In genomic region chr2:70115646-70116442, GRCh38 we compare ENCODE assay signal across 9 cellular contexts. TPM values are rescaled to one million over a fixed set of nuclear protein-coding genes. Genes with fewer than 3 reads are reported as not detected.
DNase-seq lines count a peak whose midpoint lies in the region; ATAC-seq and TF ChIP-seq lines count a peak whose summit lies in the region.
"Had no signal": no experiment of that assay in that cellular context is flagged by ENCODE, and none has a peak within 500 bp of the region (broad histone marks: within the 10 kb centered on the region; RNA-seq: fewer than 3 reads in every experiment).

No MANE protein-coding gene starts in this region.

- H3K4me3 ChIP-seq in CD8-positive, alpha-beta memory T cell (ENCODE audit: low read length), result no peak overlapping the region
- H3K4me3 ChIP-seq: thoracic aorta had no signal

- peak overlapping the region in 1 of 7 donors; percentile 60 for H3K4me3 Mint-ChIP-seq in CD8-positive, alpha-beta memory T cell
- H3K4me3 Mint-ChIP-seq in memory B cell, result no peak overlapping the region

- H3K27me3 Mint-ChIP-seq in CD8-positive, alpha-beta memory T cell, result no peaks in the 10 kb centered on the region
- H3K27me3 Mint-ChIP-seq in memory B cell, result no peaks in the 10 kb centered on the region

- CTCF ChIA-PET in CD8-positive, alpha-beta memory T cell (lab: Charles Lee), result interaction anchor here (0.8 to 2.4 kb wide), 8 partner anchors 9 to 47 kb away, joined by 3 to 8 read pairs (median 4); no protein-coding TSS in a partner anchor

- H3K4me1 Mint-ChIP-seq in CD8-positive, alpha-beta memory T cell, result peaks cover 23 to 51% (median 31%) of the 10 kb centered on the region in 3 donors
- peaks cover 25% of the 10 kb centered on the region for H3K4me1 Mint-ChIP-seq in memory B cell

- H3K27ac ChIP-seq in CD8-positive, alpha-beta memory T cell (ENCODE audit: low read depth, low read length), result peak overlapping the region; percentile 11

- H3K9me3 Mint-ChIP-seq in CD8-positive, alpha-beta memory T cell, result no peaks in the 10 kb centered on the region
- H3K9me3 Mint-ChIP-seq in memory B cell, result peaks cover 2% of the 10 kb centered on the region

- H3K27me3 ChIP-seq in CD8-positive, alpha-beta memory T cell (ENCODE audit: insufficient read depth, low read length, poor library complexity, severe bottlenecking), result no peaks in the 10 kb centered on the region

- DNase-seq in CD8-positive, alpha-beta memory T cell, result no peak
- peak; percentile 29 for DNase-seq in GM20000 (ENCODE audit: low spot score)
- DNase-seq in NCI-H526 (lab: John Stamatoyannopoulos, UW), result peak; percentile 45 to 71
- no peak for DNase-seq in memory B cell (ENCODE audit: low spot score in 2 of 2)
- DNase-seq in HPDE6-E6E7 (ENCODE audit: extremely low spot score), result no peak
- no peak for DNase-seq in SW 1271 (lab: John Stamatoyannopoulos, UW)
- no peak for DNase-seq in OCI-M1 (lab: John Stamatoyannopoulos, UW)

- TF ChIP-seq CTCF in GM20000 (IDR thresholded peaks at IDR 0.05; ENCODE audit: extremely low read depth, missing control alignments), result no peak

- peak overlapping the region in 3 of 8 donors; percentile 62 to 89 (median 80) for H3K27ac Mint-ChIP-seq in CD8-positive, alpha-beta memory T cell
- H3K27ac Mint-ChIP-seq in memory B cell, result no peak overlapping the region

- peaks cover 34% of the 10 kb centered on the region for H3K4me1 ChIP-seq in CD8-positive, alpha-beta memory T cell (ENCODE audit: insufficient read depth, low read length)

- no peaks in the 10 kb centered on the region for H3K36me3 ChIP-seq in CD8-positive, alpha-beta memory T cell (ENCODE audit: insufficient read depth, low read length)
- H3K36me3 ChIP-seq: thoracic aorta had no signal

- H3K9me3 ChIP-seq in CD8-positive, alpha-beta memory T cell (ENCODE audit: low read length), result no peaks in the 10 kb centered on the region
- H3K9me3 ChIP-seq: thoracic aorta had no signal

- ATAC-seq in memory B cell (ENCODE audit: low read depth) (peak; percentile 49), GM18873 (IDR thresholded peaks at IDR 0.05; ENCODE audit: low FRiP score, unreplicated experiment) (no peak)

- no peaks in the 10 kb centered on the region for H3K36me3 Mint-ChIP-seq in CD8-positive, alpha-beta memory T cell
- H3K36me3 Mint-ChIP-seq in memory B cell, result no peaks in the 10 kb centered on the region

- POLR2A ChIA-PET in CD8-positive, alpha-beta memory T cell (lab: Charles Lee), result interaction anchor here (0.8 to 2.6 kb wide), 5 partner anchors 9 to 30 kb away, joined by 3 to 17 read pairs (median 5); partner anchors contain the start of gene PCBP1

RNA-seq across cellular contexts. Expression of gene PCBP1, which starts 28.6 kb away (rescaled TPM):
- total RNA-seq in CD8-positive, alpha-beta memory T cell, result 100 to 1,000 TPM; 428 to 434 TPM
- 161 TPM for polyA plus RNA-seq in CD8-positive, alpha-beta memory T cell

Comparison
In these comparisons a context has a peak if more than half of its experiments do, and no peak if none do; other contexts are left out.
1. DNase-seq: peak in GM20000 (single experiment) and NCI-H526 (2 of 2); none in CD8-positive, alpha-beta memory T cell (0 of 5), memory B cell (0 of 2), HPDE6-E6E7 (single experiment), SW 1271 (0 of 2) and OCI-M1 (single experiment).